Comparison of ENCODE assay signal across 2 cellular contexts in genomic region chr17:68658999-68659780, GRCh38.
TF ChIP-seq lines count a peak whose summit lies in the region.

No MANE protein-coding gene starts in this region.

TF ChIP-seq in HEK293, 187 proteins besides CTCF, POLR2A, EP300 and RAD21:
- 0 out of 2 replicates have a peak, but pooled peaks have one; percentile 7 for TF ChIP-seq ZNF26 (tag by site-specific recombination; IDR thresholded peaks at IDR 0.05)
- no peak for TF ChIP-seq ZNF677 (tag by site-specific recombination; IDR thresholded peaks at IDR 0.05)
- no peak for TF ChIP-seq ZNF114 (tag by site-specific recombination; IDR thresholded peaks at IDR 0.05)
- no peak for TF ChIP-seq ZNF202 (tag by site-specific recombination; IDR thresholded peaks at IDR 0.05; ENCODE audit: borderline replicate concordance)
- no peak for TF ChIP-seq TCF7L2 (IDR thresholded peaks at IDR 0.05; ENCODE audit: borderline replicate concordance, low read depth, low read length)
- no peak for TF ChIP-seq PRDM10 (tag by site-specific recombination; IDR thresholded peaks at IDR 0.05)
- TF ChIP-seq SCRT2 (tag by site-specific recombination; IDR thresholded peaks at IDR 0.05) = no peak
- no peak for TF ChIP-seq ZSCAN4 (tag by site-specific recombination; IDR thresholded peaks at IDR 0.05)
- 0 out of 2 replicates have a peak, but pooled peaks have one; percentile 40 for TF ChIP-seq ZNF362 (tag by site-specific recombination; IDR thresholded peaks at IDR 0.05)
- TF ChIP-seq ZNF18 (tag by site-specific recombination; IDR thresholded peaks at IDR 0.05) = no peak
- peak; percentile 43; the same call in 1 of the 2 replicates for TF ChIP-seq KLF1 (tag by site-specific recombination; IDR thresholded peaks at IDR 0.05)
- no peak for TF ChIP-seq HOXD13 (CRISPR knock-in tag; IDR thresholded peaks at IDR 0.05; ENCODE audit: borderline replicate concordance)
TF ChIP-seq in HEK293: peak in this region for 3.

TF ChIP-seq in H1, 55 proteins besides CTCF, POLR2A, EP300 and RAD21 (continued from another document):
- TF ChIP-seq CBX8 (IDR thresholded peaks at IDR 0.05; ENCODE audit: borderline replicate concordance, low read depth, low read length) (no peak), SIN3A (conservative IDR thresholded peaks at IDR 0.05 in 1 of 2, IDR thresholded peaks at IDR 0.05 in 1 of 2; ENCODE audit: low read depth in 1 of 2, low read length in 2 of 2) (no peak), SIRT6 (IDR thresholded peaks at IDR 0.05; ENCODE audit: low read length) (no peak), ATF3 (IDR thresholded peaks at IDR 0.05; ENCODE audit: insufficient read depth, low read depth, low read length) (no peak)
